In the genomic region with DNA sequence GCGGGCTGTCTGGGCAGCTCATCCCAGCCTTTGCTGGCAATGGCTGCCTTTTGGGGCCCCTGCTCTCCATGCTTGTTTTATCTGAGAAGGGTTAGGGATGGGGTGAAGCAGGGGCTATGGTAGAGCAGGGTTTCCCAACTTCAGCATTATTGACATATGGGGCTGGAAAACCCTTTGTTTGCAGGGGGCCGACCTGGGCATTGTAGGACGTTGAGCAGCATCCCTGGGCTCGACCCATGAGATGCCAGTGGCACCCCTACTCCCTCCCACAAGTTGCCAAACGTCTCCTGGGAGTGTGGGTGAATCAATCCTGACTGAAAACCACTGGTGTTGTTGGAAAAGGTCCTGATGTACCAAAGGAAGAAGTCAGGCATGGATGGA, we compare ENCODE assay signal across 1 cellular context.
TF ChIP-seq lines count a peak whose summit lies in the region.

No MANE protein-coding gene starts in this region.

TF ChIP-seq in IMR-90, 13 proteins besides CTCF, POLR2A, EP300 and RAD21:
- TF ChIP-seq NFE2L2 (IDR thresholded peaks at IDR 0.05; ENCODE audit: low read depth, low read length) (no peak), RCOR1 (IDR thresholded peaks at IDR 0.05; ENCODE audit: insufficient replicate concordance, low read length) (no peak), CEBPB (IDR thresholded peaks at IDR 0.05; ENCODE audit: low read depth, low read length) (no peak)
- TF ChIP-seq, protein P1, sequence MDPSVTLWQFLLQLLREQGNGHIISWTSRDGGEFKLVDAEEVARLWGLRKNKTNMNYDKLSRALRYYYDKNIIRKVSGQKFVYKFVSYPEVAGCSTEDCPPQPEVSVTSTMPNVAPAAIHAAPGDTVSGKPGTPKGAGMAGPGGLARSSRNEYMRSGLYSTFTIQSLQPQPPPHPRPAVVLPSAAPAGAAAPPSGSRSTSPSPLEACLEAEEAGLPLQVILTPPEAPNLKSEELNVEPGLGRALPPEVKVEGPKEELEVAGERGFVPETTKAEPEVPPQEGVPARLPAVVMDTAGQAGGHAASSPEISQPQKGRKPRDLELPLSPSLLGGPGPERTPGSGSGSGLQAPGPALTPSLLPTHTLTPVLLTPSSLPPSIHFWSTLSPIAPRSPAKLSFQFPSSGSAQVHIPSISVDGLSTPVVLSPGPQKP (IDR thresholded peaks at IDR 0.05; ENCODE audit: borderline replicate concordance, low read depth, low read length), result no peak
TF ChIP-seq in IMR-90: peak in this region for 0.
